Comparison of ENCODE assay signal across 17 cellular contexts in the genomic region with DNA sequence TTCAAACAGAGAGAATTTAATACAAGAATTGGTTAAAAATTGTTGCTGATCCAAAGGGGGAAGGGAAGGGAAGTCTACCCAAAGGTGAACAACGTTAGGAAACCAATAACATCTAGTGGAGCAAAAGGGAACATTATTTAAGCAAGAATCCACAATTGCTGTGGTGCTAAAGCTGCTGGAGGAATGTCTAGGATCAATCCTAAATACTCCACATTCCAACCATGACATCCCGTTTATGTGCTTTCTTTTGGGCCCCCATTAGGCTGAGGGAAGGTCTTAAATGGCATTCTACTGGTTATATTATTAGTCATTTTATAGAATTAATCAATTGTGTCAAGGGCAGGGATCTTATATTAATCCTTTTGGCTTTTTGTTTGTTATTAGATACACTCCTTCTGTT.
"Had no signal": no experiment of that assay in that cellular context is flagged by ENCODE, and none has a peak within 500 bp of the region (broad histone marks: within the 10 kb centered on the region; RNA-seq: fewer than 3 reads in every experiment).

No MANE protein-coding gene starts in this region.

- H3K27ac Mint-ChIP-seq: activated B cell treated with CpG ODN at 0.5 μM for 24 hours; activated CD4-positive, alpha-beta memory T cell treated with anti-CD3 and anti-CD28 coated beads for 36 hours; activated CD8-positive, alpha-beta memory T cell treated with anti-CD3 and anti-CD28 coated beads, Interleukin-2, amount 10 ng/mL, durations not matched to agents 7 days and 5 days; activated naive CD8-positive, alpha-beta T cell; naive thymus-derived CD8-positive, alpha-beta T cell; stimulated activated memory B cell treated with anti-CD40 and anti-IgM and Interleukin-4, amounts not matched to agents 10 μg/mL and 1 μg/mL and 100 μg/mL, for 72 hours had no signal

- DNase-seq: activated B cell treated with CpG ODN at 0.5 μM for 24 hours; activated CD4-positive, alpha-beta memory T cell treated with anti-CD3 and anti-CD28 coated beads for 36 hours; activated CD4-positive, alpha-beta T cell treated with anti-CD3 and anti-CD28 coated beads for 4 hours; activated CD8-positive, alpha-beta memory T cell treated with anti-CD3 and anti-CD28 coated beads, Interleukin-2, amount 10 ng/mL, durations not matched to agents 7 days and 5 days; body of pancreas; caudate nucleus; foreskin melanocyte; glutamatergic neuron; hippocampal formation; naive thymus-derived CD8-positive, alpha-beta T cell; spleen; stimulated activated CD4-positive, alpha-beta T cell treated with anti-CD3 and anti-CD28 coated beads, Interleukin-4, amount 100 ng/mL, for 4 hours had no signal

- H3K36me3 Mint-ChIP-seq: activated CD4-positive, alpha-beta memory T cell treated with anti-CD3 and anti-CD28 coated beads for 36 hours; activated CD8-positive, alpha-beta memory T cell treated with anti-CD3 and anti-CD28 coated beads, Interleukin-2, amount 10 ng/mL, durations not matched to agents 7 days and 5 days; activated naive CD8-positive, alpha-beta T cell; naive thymus-derived CD8-positive, alpha-beta T cell; stimulated activated memory B cell treated with anti-CD40 and anti-IgM and Interleukin-4, amounts not matched to agents 10 μg/mL and 1 μg/mL and 100 μg/mL, for 72 hours had no signal

- H3K9me3 ChIP-seq: body of pancreas, spleen, upper lobe of right lung had no signal

- H3K36me3 ChIP-seq: spleen, upper lobe of right lung had no signal

- H3K27ac ChIP-seq: body of pancreas, parathyroid adenoma, spleen, upper lobe of right lung had no signal

- H3K4me3 ChIP-seq: body of pancreas, spleen, upper lobe of right lung had no signal

- H3K4me1 Mint-ChIP-seq: activated B cell treated with CpG ODN at 0.5 μM for 24 hours; naive thymus-derived CD8-positive, alpha-beta T cell; stimulated activated memory B cell treated with anti-CD40 and anti-IgM and Interleukin-4, amounts not matched to agents 10 μg/mL and 1 μg/mL and 100 μg/mL, for 72 hours had no signal

- H3K79me2 ChIP-seq: parathyroid adenoma had no signal

- ATAC-seq: activated CD8-positive, alpha-beta memory T cell treated with anti-CD3 and anti-CD28 coated beads, Interleukin-2, amount 10 ng/mL, durations not matched to agents 7 days and 5 days; body of pancreas; naive thymus-derived CD8-positive, alpha-beta T cell; stimulated activated memory B cell treated with anti-CD40 and anti-IgM and Interleukin-4, amounts not matched to agents 10 μg/mL and 1 μg/mL and 100 μg/mL, for 72 hours had no signal

- FAIRE-seq: TTC549 had no signal

- H3K9me3 Mint-ChIP-seq: activated B cell treated with CpG ODN at 0.5 μM for 24 hours; activated CD4-positive, alpha-beta memory T cell treated with anti-CD3 and anti-CD28 coated beads for 36 hours; naive thymus-derived CD8-positive, alpha-beta T cell; stimulated activated memory B cell treated with anti-CD40 and anti-IgM and Interleukin-4, amounts not matched to agents 10 μg/mL and 1 μg/mL and 100 μg/mL, for 72 hours had no signal

- H3K4me1 ChIP-seq: body of pancreas, parathyroid adenoma, spleen, upper lobe of right lung had no signal

- H3K27me3 ChIP-seq: body of pancreas, spleen, upper lobe of right lung had no signal

- H2AFZ ChIP-seq: parathyroid adenoma had no signal

- H3K4me3 Mint-ChIP-seq: activated B cell treated with CpG ODN at 0.5 μM for 24 hours; activated CD4-positive, alpha-beta memory T cell treated with anti-CD3 and anti-CD28 coated beads for 36 hours; activated CD8-positive, alpha-beta memory T cell treated with anti-CD3 and anti-CD28 coated beads, Interleukin-2, amount 10 ng/mL, durations not matched to agents 7 days and 5 days; activated naive CD8-positive, alpha-beta T cell; naive thymus-derived CD8-positive, alpha-beta T cell; stimulated activated memory B cell treated with anti-CD40 and anti-IgM and Interleukin-4, amounts not matched to agents 10 μg/mL and 1 μg/mL and 100 μg/mL, for 72 hours had no signal

- H3K9ac ChIP-seq: parathyroid adenoma had no signal
